ENCODE assay signal across 15 cellular contexts in genomic region chr4:3865986-3866812, GRCh38.
"Had no signal": no experiment of that assay in that cellular context is flagged by ENCODE, and none has a peak within 500 bp of the region (broad histone marks: within the 10 kb centered on the region; RNA-seq: fewer than 3 reads in every experiment).

No MANE protein-coding gene starts in this region.

- H3K9me3 ChIP-seq: pancreas had no signal

- ATAC-seq: activated naive CD4-positive, alpha-beta T cell treated with anti-CD3 and anti-CD28 coated beads, Interleukin-2, amount 50 U/mL, for 72 hours; activated T-helper 17 cell treated with anti-CD3 and anti-CD28 coated beads, Interleukin-2, amount 50 U/mL, for 72 hours; left colon; pancreas had no signal

- H3K4me3 ChIP-seq: pancreas, SK-N-MC had no signal

- H3K36me3 ChIP-seq: pancreas had no signal

- H3K4me1 ChIP-seq: pancreas had no signal

- H3K27me3 ChIP-seq: pancreas had no signal

- H3K27ac ChIP-seq: pancreas, SK-N-MC had no signal

- DNase-seq: activated CD4-positive, alpha-beta T cell treated with anti-CD3 and anti-CD28 coated beads, Interleukin-2, amount 50 U/mL, for 1 hour; activated CD4-positive, CD25-positive, alpha-beta regulatory T cell; activated T-cell treated with anti-CD3 and anti-CD28 coated beads for 4 hours; amygdala; immature natural killer cell; nephron progenitor cell; retina; small intestine; substantia nigra; trophoblast cell had no signal
